17 cellular contexts compared by ENCODE assay signal in the genomic region with DNA sequence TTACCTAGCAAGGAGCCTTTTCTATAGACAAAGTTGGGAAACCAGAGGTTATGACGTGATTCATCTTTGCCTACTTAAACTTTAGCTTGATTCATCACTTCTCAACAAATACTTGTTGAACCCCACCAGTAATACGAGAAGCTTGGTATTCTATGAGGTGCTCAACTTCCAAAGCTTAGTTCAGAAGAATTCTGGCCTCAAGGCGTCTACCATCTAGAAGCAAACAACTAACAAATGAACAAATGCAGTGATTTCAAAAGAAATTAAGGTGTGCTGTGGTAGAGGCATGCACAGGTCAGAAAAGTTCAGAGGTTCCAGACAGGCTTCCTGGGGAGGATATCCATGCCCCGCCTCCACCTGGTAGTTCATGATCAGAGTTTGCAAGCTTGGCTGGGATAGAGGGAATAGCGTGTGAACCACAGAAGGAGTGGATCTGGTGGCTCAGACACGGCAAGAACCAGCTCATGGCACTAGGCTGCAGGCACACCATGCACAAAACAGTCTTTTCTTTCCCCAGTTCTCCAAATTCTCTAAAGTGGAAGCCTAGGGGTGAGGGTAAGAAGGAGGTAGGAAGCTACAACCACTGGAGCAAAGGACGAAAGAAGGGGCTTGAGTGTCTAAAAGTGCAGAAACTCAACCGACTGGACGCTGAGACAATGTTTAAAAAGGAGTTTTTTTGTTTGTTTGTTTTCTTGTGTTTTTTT.
A peak's percentile ranks its signal among the peaks of the same experiment; 100 is the strongest.
DNase-seq lines count a peak whose midpoint lies in the region; ATAC-seq and TF ChIP-seq lines count a peak whose summit lies in the region.
"Had no signal": no experiment of that assay in that cellular context is flagged by ENCODE, and none has a peak within 500 bp of the region (broad histone marks: within the 10 kb centered on the region; RNA-seq: fewer than 3 reads in every experiment).

No MANE protein-coding gene starts in this region.

- CTCF ChIA-PET in mammary epithelial cell (lab: Charles Lee; ENCODE audit: low non-redundant PET) (no interaction called here), PC-9 (lab: Charles Lee) (interaction anchor here (0.8 kb wide), 1 partner anchor 19 kb away, joined by 3 read pairs; no protein-coding TSS in a partner anchor)

- H3K27ac ChIP-seq in mammary epithelial cell (ENCODE audit: insufficient read depth, low read depth, low read length) (no peak overlapping the region), breast epithelium (no peak overlapping the region), PC-9 (peak overlapping the region; percentile 77)
- H3K27ac ChIP-seq: BLaER1 treated with 17β-estradiol and CSF1 and Interleukin-3, amounts not matched to agents 10 nM and 100 nM; HL-60 had no signal

- POLR2A ChIA-PET in PC-9 (lab: Charles Lee; ENCODE audit: unreplicated experiment), result no interaction called here

- ATAC-seq in HG03460 (IDR thresholded peaks at IDR 0.05; ENCODE audit: unreplicated experiment) (no peak), GM19023 (IDR thresholded peaks at IDR 0.05; ENCODE audit: unreplicated experiment) (no peak)

- H4K20me1 ChIP-seq in mammary epithelial cell (ENCODE audit: insufficient read depth, low read length), result no peaks in the 10 kb centered on the region
- H4K20me1 ChIP-seq in PC-9 (ENCODE audit: insufficient read depth), result no peaks in the 10 kb centered on the region
- H4K20me1 ChIP-seq: BLaER1 treated with 17β-estradiol and CSF1 and Interleukin-3, amounts not matched to agents 10 nM and 100 nM had no signal

- TF ChIP-seq CTCF in mammary epithelial cell (conservative IDR thresholded peaks at IDR 0.05 in 1 of 2, IDR thresholded peaks at IDR 0.05 in 1 of 2; ENCODE audit: extremely low read depth in 1 of 2, insufficient read depth in 1 of 2, low read depth in 1 of 2, low read length in 2 of 2) (no peak), breast epithelium (IDR thresholded peaks at IDR 0.05) (no peak), PC-9 (conservative IDR thresholded peaks at IDR 0.05) (no peak), epithelial cell of esophagus (IDR thresholded peaks at IDR 0.05; ENCODE audit: insufficient read depth, low read depth, low read length, missing control alignments) (no peak)

- in situ Hi-C loops in mammary epithelial cell (cut with MboI; ENCODE audit: low sequenced_read_pairs in 2 of 2), result no loop called here

- no peak overlapping the region for H3K9ac ChIP-seq in mammary epithelial cell (ENCODE audit: insufficient read depth, low read length)
- H3K9ac ChIP-seq: BLaER1 treated with 17β-estradiol and CSF1 and Interleukin-3, amounts not matched to agents 10 nM and 100 nM had no signal

- intact Hi-C loops in mammary epithelial cell (cut with micrococcal nuclease), result no loop called here
- intact Hi-C loops in breast epithelium (cut with DNase I; ENCODE audit: low total_unique reads), result loop anchor here (2.0 kb wide), 1 partner anchor 67 kb away; no protein-coding TSS in a partner anchor
- intact Hi-C loops in PC-9 (cut with micrococcal nuclease; ENCODE audit: unreplicated experiment), result no loop called here

- H3K4me2 ChIP-seq in mammary epithelial cell (ENCODE audit: insufficient read depth, low read depth, low read length), result no peak overlapping the region
- peak overlapping the region; percentile 66 for H3K4me2 ChIP-seq in PC-9
- H3K4me2 ChIP-seq: BLaER1 treated with 17β-estradiol and CSF1 and Interleukin-3, amounts not matched to agents 10 nM and 100 nM had no signal

- H3F3A ChIP-seq in PC-9 (ENCODE audit: insufficient read depth, low read depth), result peaks cover 20% of the 10 kb centered on the region; the same call in 1 of the 2 replicates

- dilution Hi-C loops in mammary epithelial cell (cut with HindIII; ENCODE audit: low sequenced_read_pairs), result no loop called here

- H3K79me2 ChIP-seq in mammary epithelial cell (ENCODE audit: insufficient read depth, low read length), result no peaks in the 10 kb centered on the region
- H3K79me2 ChIP-seq in PC-9 (ENCODE audit: low read depth), result no peaks in the 10 kb centered on the region

- H3K4me1 ChIP-seq in mammary epithelial cell (ENCODE audit: insufficient read depth, low read length) (no peaks in the 10 kb centered on the region), breast epithelium (no peaks in the 10 kb centered on the region), PC-9 (replicated peaks; ENCODE audit: insufficient read depth) (peaks cover 25% of the 10 kb centered on the region)
- H3K4me1 ChIP-seq: BLaER1 treated with 17β-estradiol and CSF1 and Interleukin-3, amounts not matched to agents 10 nM and 100 nM had no signal

- BruUV-seq in mammary epithelial cell (replicated peaks; lab: Mats Ljungman, UMichigan), result no TSS peak
- BruUV-seq in PC-9 (replicated peaks; lab: Mats Ljungman, UMichigan), result no TSS peak

- H3K27me3 ChIP-seq in mammary epithelial cell (ENCODE audit: insufficient read depth, low read length), result no peaks in the 10 kb centered on the region
- no peaks in the 10 kb centered on the region for H3K27me3 ChIP-seq in breast epithelium
- H3K27me3 ChIP-seq in PC-9 (ENCODE audit: insufficient read depth, low read depth), result no peaks in the 10 kb centered on the region
- H3K27me3 ChIP-seq: BLaER1 treated with 17β-estradiol and CSF1 and Interleukin-3, amounts not matched to agents 10 nM and 100 nM had no signal

- no peaks in the 10 kb centered on the region for H3K9me2 ChIP-seq in PC-9 (ENCODE audit: insufficient read depth)

- no peak overlapping the region for H2AFZ ChIP-seq in mammary epithelial cell (ENCODE audit: low read depth, low read length)
- H2AFZ ChIP-seq in PC-9, result 0 out of 2 replicates have a peak overlapping the region, but pooled peaks have one; percentile 41

- H3K36me3 ChIP-seq in mammary epithelial cell (ENCODE audit: insufficient read depth, low read length) (no peaks in the 10 kb centered on the region), breast epithelium (no peaks in the 10 kb centered on the region), PC-9 (ENCODE audit: low read depth) (no peaks in the 10 kb centered on the region)
- H3K36me3 ChIP-seq: BLaER1 treated with 17β-estradiol and CSF1 and Interleukin-3, amounts not matched to agents 10 nM and 100 nM had no signal

- H3K4me3 ChIP-seq in mammary epithelial cell (replicated peaks in 1 of 3; ENCODE audit: insufficient read depth in 1 of 3, low read depth in 2 of 3, low read length in 3 of 3), result no peak overlapping the region
- H3K4me3 ChIP-seq in breast epithelium, result no peak overlapping the region
- H3K4me3 ChIP-seq in PC-9, result no peak overlapping the region; the same call in 1 of the 2 replicates
- no peak overlapping the region for H3K4me3 ChIP-seq in epithelial cell of esophagus (ENCODE audit: low read length)
- H3K4me3 ChIP-seq: BLaER1 treated with 17β-estradiol and CSF1 and Interleukin-3, amounts not matched to agents 10 nM and 100 nM had no signal

- DNase-seq in mammary epithelial cell (peak; percentile 26), breast epithelium (ENCODE audit: low spot score in 2 of 2) (no peak), PC-9 (peak; percentile 40 to 90), epithelial cell of esophagus (ENCODE audit: low read depth) (peak; percentile 42)
- no peak for DNase-seq in activated effector memory CD4-positive, alpha-beta T cell treated with anti-CD3 and anti-CD28 coated beads, Interleukin-2, amount 50 U/mL, for 16 hours
- DNase-seq: 8988T; ACHN; Calu3; CD4-positive, CD25-positive, alpha-beta regulatory T cell; DMS79; GOT3; H9; KBM-7 had no signal

- TF ChIP-seq POLR2A in breast epithelium (IDR thresholded peaks at IDR 0.05), result no peak

- WGBS in mammary epithelial cell (ENCODE audit: low coverage, missing lambda C conversion rate), result 86% methylated on average over 9 of the region's 9 CpGs

- H3K9me3 ChIP-seq in mammary epithelial cell (replicated peaks; ENCODE audit: insufficient read depth, low read length) (no peaks in the 10 kb centered on the region), breast epithelium (no peaks in the 10 kb centered on the region), PC-9 (ENCODE audit: insufficient read depth, low read depth) (no peaks in the 10 kb centered on the region)
- H3K9me3 ChIP-seq: BLaER1 treated with 17β-estradiol and CSF1 and Interleukin-3, amounts not matched to agents 10 nM and 100 nM had no signal

Comparison
In these comparisons a context has a peak if more than half of its experiments do, and no peak if none do; other contexts are left out.
1. DNase-seq: peak in mammary epithelial cell (single experiment), PC-9 (2 of 2) and epithelial cell of esophagus (single experiment); none in breast epithelium (0 of 2) and activated effector memory CD4-positive, alpha-beta T cell treated with anti-CD3 and anti-CD28 coated beads, Interleukin-2, amount 50 U/mL, for 16 hours (single experiment).